In genomic region chr1:248431683-248432082, GRCh38 we compare ENCODE assay signal across 22 cellular contexts. TPM values are rescaled to one million over a fixed set of nuclear protein-coding genes. Genes with fewer than 3 reads are reported as not detected.
"Had no signal": no experiment of that assay in that cellular context is flagged by ENCODE, and none has a peak within 500 bp of the region (broad histone marks: within the 10 kb centered on the region; RNA-seq: fewer than 3 reads in every experiment).

No MANE protein-coding gene starts in this region.

RNA-seq across cellular contexts. Expression of gene OR2T2, which starts 13.8 kb away (rescaled TPM):
- total RNA-seq: activated CD4-positive, alpha-beta memory T cell treated with anti-CD3 and anti-CD28 coated beads for 36 hours; activated CD4-positive, alpha-beta T cell treated with anti-CD3 and anti-CD28 coated beads, Interleukin-2, amount 10 ng/mL, durations not matched to agents 24 days and 14 days; activated CD8-positive, alpha-beta memory T cell treated with anti-CD3 and anti-CD28 coated beads for 36 hours; activated CD8-positive, alpha-beta T cell treated with anti-CD3 and anti-CD28 coated beads for 36 hours; activated naive CD4-positive, alpha-beta T cell treated with anti-CD3 and anti-CD28 coated beads for 36 hours; activated naive CD4-positive, alpha-beta T cell treated with anti-CD3 and anti-CD28 coated beads, Interleukin-2, amount 50 U/mL, for 72 hours; activated naive CD8-positive, alpha-beta T cell treated with anti-CD3 and anti-CD28 coated beads for 36 hours; activated T-cell treated with anti-CD3 and anti-CD28 coated beads, Interleukin-2, amount 50 U/mL, for 4 hours; activated T-cell treated with anti-CD3 and anti-CD28 coated beads, Interleukin-2, amount 50 U/mL, for 72 hours; activated T-helper 1 cell treated with anti-CD3 and anti-CD28 coated beads, Interleukin-12 subunit alpha, Interleukin-12 subunit beta, Interleukin-2, Interleukin-4 antibody, amounts not matched to agents 30 ng/mL and 10 ng/mL and 1 ng/mL, durations not matched to agents 14 hours and 24 hours and 36 hours; activated T-helper 17 cell treated with anti-CD3 and anti-CD28 coated beads, Interleukin-2, amount 50 U/mL, for 72 hours; adrenal gland; aorta; astrocyte; body of pancreas; breast epithelium; cardiac septum; cerebellum; T-helper 1 cell treated with Interleukin-12 subunit alpha and Interleukin-12 subunit beta and Interleukin-4 antibody, amounts not matched to agents 30 ng/mL and 1 ng/mL, for 36 hours; T-helper 2 cell treated with Interferon-gamma antibody and Interleukin-4, amounts not matched to agents 100 ng/mL and 5 ng/mL, for 36 hours; WTC11 had no signal
- polyA plus RNA-seq: adrenal gland, aorta had no signal

RNA-seq across cellular contexts. Expression of gene OR2T1, which starts 28.8 kb away (rescaled TPM):
- total RNA-seq: activated CD4-positive, alpha-beta memory T cell treated with anti-CD3 and anti-CD28 coated beads for 36 hours; activated CD4-positive, alpha-beta T cell treated with anti-CD3 and anti-CD28 coated beads, Interleukin-2, amount 10 ng/mL, durations not matched to agents 24 days and 14 days; activated CD8-positive, alpha-beta memory T cell treated with anti-CD3 and anti-CD28 coated beads for 36 hours; activated CD8-positive, alpha-beta T cell treated with anti-CD3 and anti-CD28 coated beads for 36 hours; activated naive CD4-positive, alpha-beta T cell treated with anti-CD3 and anti-CD28 coated beads for 36 hours; activated naive CD4-positive, alpha-beta T cell treated with anti-CD3 and anti-CD28 coated beads, Interleukin-2, amount 50 U/mL, for 72 hours; activated naive CD8-positive, alpha-beta T cell treated with anti-CD3 and anti-CD28 coated beads for 36 hours; activated T-cell treated with anti-CD3 and anti-CD28 coated beads, Interleukin-2, amount 50 U/mL, for 4 hours; activated T-cell treated with anti-CD3 and anti-CD28 coated beads, Interleukin-2, amount 50 U/mL, for 72 hours; activated T-helper 1 cell treated with anti-CD3 and anti-CD28 coated beads, Interleukin-12 subunit alpha, Interleukin-12 subunit beta, Interleukin-2, Interleukin-4 antibody, amounts not matched to agents 30 ng/mL and 10 ng/mL and 1 ng/mL, durations not matched to agents 14 hours and 24 hours and 36 hours; activated T-helper 17 cell treated with anti-CD3 and anti-CD28 coated beads, Interleukin-2, amount 50 U/mL, for 72 hours; adrenal gland; aorta; astrocyte; body of pancreas; breast epithelium; cardiac septum; cerebellum; T-helper 1 cell treated with Interleukin-12 subunit alpha and Interleukin-12 subunit beta and Interleukin-4 antibody, amounts not matched to agents 30 ng/mL and 1 ng/mL, for 36 hours; T-helper 17 cell; T-helper 2 cell treated with Interferon-gamma antibody and Interleukin-4, amounts not matched to agents 100 ng/mL and 5 ng/mL, for 36 hours; WTC11 had no signal
- polyA plus RNA-seq: adrenal gland had no signal

RNA-seq across cellular contexts. Expression of gene OR2T3, which starts 41.5 kb away (rescaled TPM):
- total RNA-seq: activated CD4-positive, alpha-beta memory T cell treated with anti-CD3 and anti-CD28 coated beads for 36 hours; activated CD4-positive, alpha-beta T cell treated with anti-CD3 and anti-CD28 coated beads, Interleukin-2, amount 10 ng/mL, durations not matched to agents 24 days and 14 days; activated CD8-positive, alpha-beta memory T cell treated with anti-CD3 and anti-CD28 coated beads for 36 hours; activated CD8-positive, alpha-beta T cell treated with anti-CD3 and anti-CD28 coated beads for 36 hours; activated naive CD4-positive, alpha-beta T cell treated with anti-CD3 and anti-CD28 coated beads for 36 hours; activated naive CD4-positive, alpha-beta T cell treated with anti-CD3 and anti-CD28 coated beads, Interleukin-2, amount 50 U/mL, for 72 hours; activated naive CD8-positive, alpha-beta T cell treated with anti-CD3 and anti-CD28 coated beads for 36 hours; activated T-cell treated with anti-CD3 and anti-CD28 coated beads, Interleukin-2, amount 50 U/mL, for 4 hours; activated T-cell treated with anti-CD3 and anti-CD28 coated beads, Interleukin-2, amount 50 U/mL, for 72 hours; activated T-helper 1 cell treated with anti-CD3 and anti-CD28 coated beads, Interleukin-12 subunit alpha, Interleukin-12 subunit beta, Interleukin-2, Interleukin-4 antibody, amounts not matched to agents 30 ng/mL and 10 ng/mL and 1 ng/mL, durations not matched to agents 14 hours and 24 hours and 36 hours; activated T-helper 17 cell treated with anti-CD3 and anti-CD28 coated beads, Interleukin-2, amount 50 U/mL, for 72 hours; adrenal gland; aorta; astrocyte; body of pancreas; breast epithelium; cardiac septum; cerebellum; T-helper 1 cell treated with Interleukin-12 subunit alpha and Interleukin-12 subunit beta and Interleukin-4 antibody, amounts not matched to agents 30 ng/mL and 1 ng/mL, for 36 hours; T-helper 17 cell; T-helper 2 cell treated with Interferon-gamma antibody and Interleukin-4, amounts not matched to agents 100 ng/mL and 5 ng/mL, for 36 hours; WTC11 had no signal
- polyA plus RNA-seq: adrenal gland, aorta had no signal

RNA-seq across cellular contexts. Expression of gene OR2T6, which starts 56.1 kb away (rescaled TPM):
- total RNA-seq: activated CD4-positive, alpha-beta memory T cell treated with anti-CD3 and anti-CD28 coated beads for 36 hours; activated CD4-positive, alpha-beta T cell treated with anti-CD3 and anti-CD28 coated beads, Interleukin-2, amount 10 ng/mL, durations not matched to agents 24 days and 14 days; activated CD8-positive, alpha-beta memory T cell treated with anti-CD3 and anti-CD28 coated beads for 36 hours; activated CD8-positive, alpha-beta T cell treated with anti-CD3 and anti-CD28 coated beads for 36 hours; activated naive CD4-positive, alpha-beta T cell treated with anti-CD3 and anti-CD28 coated beads for 36 hours; activated naive CD4-positive, alpha-beta T cell treated with anti-CD3 and anti-CD28 coated beads, Interleukin-2, amount 50 U/mL, for 72 hours; activated naive CD8-positive, alpha-beta T cell treated with anti-CD3 and anti-CD28 coated beads for 36 hours; activated T-cell treated with anti-CD3 and anti-CD28 coated beads, Interleukin-2, amount 50 U/mL, for 4 hours; activated T-cell treated with anti-CD3 and anti-CD28 coated beads, Interleukin-2, amount 50 U/mL, for 72 hours; activated T-helper 1 cell treated with anti-CD3 and anti-CD28 coated beads, Interleukin-12 subunit alpha, Interleukin-12 subunit beta, Interleukin-2, Interleukin-4 antibody, amounts not matched to agents 30 ng/mL and 10 ng/mL and 1 ng/mL, durations not matched to agents 14 hours and 24 hours and 36 hours; activated T-helper 17 cell treated with anti-CD3 and anti-CD28 coated beads, Interleukin-2, amount 50 U/mL, for 72 hours; adrenal gland; aorta; astrocyte; body of pancreas; breast epithelium; cardiac septum; T-helper 1 cell treated with Interleukin-12 subunit alpha and Interleukin-12 subunit beta and Interleukin-4 antibody, amounts not matched to agents 30 ng/mL and 1 ng/mL, for 36 hours; T-helper 17 cell; T-helper 2 cell treated with Interferon-gamma antibody and Interleukin-4, amounts not matched to agents 100 ng/mL and 5 ng/mL, for 36 hours; WTC11 had no signal
- polyA plus RNA-seq: adrenal gland had no signal

RNA-seq across cellular contexts. Expression of gene OR2T5, which starts 56.7 kb away (rescaled TPM):
- total RNA-seq: activated CD4-positive, alpha-beta memory T cell treated with anti-CD3 and anti-CD28 coated beads for 36 hours; activated CD4-positive, alpha-beta T cell treated with anti-CD3 and anti-CD28 coated beads, Interleukin-2, amount 10 ng/mL, durations not matched to agents 24 days and 14 days; activated CD8-positive, alpha-beta memory T cell treated with anti-CD3 and anti-CD28 coated beads for 36 hours; activated CD8-positive, alpha-beta T cell treated with anti-CD3 and anti-CD28 coated beads for 36 hours; activated naive CD4-positive, alpha-beta T cell treated with anti-CD3 and anti-CD28 coated beads for 36 hours; activated naive CD4-positive, alpha-beta T cell treated with anti-CD3 and anti-CD28 coated beads, Interleukin-2, amount 50 U/mL, for 72 hours; activated naive CD8-positive, alpha-beta T cell treated with anti-CD3 and anti-CD28 coated beads for 36 hours; activated T-cell treated with anti-CD3 and anti-CD28 coated beads, Interleukin-2, amount 50 U/mL, for 4 hours; activated T-cell treated with anti-CD3 and anti-CD28 coated beads, Interleukin-2, amount 50 U/mL, for 72 hours; activated T-helper 1 cell treated with anti-CD3 and anti-CD28 coated beads, Interleukin-12 subunit alpha, Interleukin-12 subunit beta, Interleukin-2, Interleukin-4 antibody, amounts not matched to agents 30 ng/mL and 10 ng/mL and 1 ng/mL, durations not matched to agents 14 hours and 24 hours and 36 hours; activated T-helper 17 cell treated with anti-CD3 and anti-CD28 coated beads, Interleukin-2, amount 50 U/mL, for 72 hours; adrenal gland; aorta; astrocyte; body of pancreas; breast epithelium; cardiac septum; cerebellum; T-helper 1 cell treated with Interleukin-12 subunit alpha and Interleukin-12 subunit beta and Interleukin-4 antibody, amounts not matched to agents 30 ng/mL and 1 ng/mL, for 36 hours; T-helper 17 cell; T-helper 2 cell treated with Interferon-gamma antibody and Interleukin-4, amounts not matched to agents 100 ng/mL and 5 ng/mL, for 36 hours; WTC11 had no signal
- polyA plus RNA-seq: adrenal gland, aorta had no signal
